Comparison of ENCODE assay signal across 1 cellular context in the genomic region with DNA sequence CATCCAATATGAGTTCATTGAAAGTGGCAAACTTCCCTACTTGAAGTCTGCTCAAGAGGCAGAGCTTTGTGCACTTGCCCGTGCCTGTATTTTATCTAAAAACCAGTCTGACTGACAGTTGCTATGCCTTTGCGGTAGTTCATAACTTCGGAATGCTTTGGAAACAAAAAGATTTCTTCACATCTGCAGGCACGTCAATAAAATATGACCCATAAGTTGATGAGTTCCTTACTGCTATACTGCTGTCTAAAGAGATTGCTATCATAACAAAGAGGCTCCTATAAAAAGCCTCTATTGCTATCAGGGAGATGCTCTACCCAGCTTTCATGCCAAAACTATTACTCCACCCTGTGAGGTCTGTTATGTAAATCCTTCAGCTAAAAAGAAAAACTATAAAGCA.
TF ChIP-seq lines count a peak whose summit lies in the region.

No MANE protein-coding gene starts in this region.

TF ChIP-seq in HEK293, 187 proteins besides CTCF, POLR2A, EP300 and RAD21 (continued from another document):
- TF ChIP-seq ZBTB11 (tag by site-specific recombination; conservative IDR thresholded peaks at IDR 0.05; ENCODE audit: low read depth) (no peak), ZNF335 (tag by site-specific recombination; conservative IDR thresholded peaks at IDR 0.05) (peak; percentile 23; the same call in 1 of the 2 replicates), ZNF544 (tag by site-specific recombination; IDR thresholded peaks at IDR 0.05) (no peak), FEZF1 (tag by site-specific recombination; IDR thresholded peaks at IDR 0.05) (0 out of 2 replicates have a peak, but pooled peaks have one; percentile 26)
- TF ChIP-seq, protein P1, sequence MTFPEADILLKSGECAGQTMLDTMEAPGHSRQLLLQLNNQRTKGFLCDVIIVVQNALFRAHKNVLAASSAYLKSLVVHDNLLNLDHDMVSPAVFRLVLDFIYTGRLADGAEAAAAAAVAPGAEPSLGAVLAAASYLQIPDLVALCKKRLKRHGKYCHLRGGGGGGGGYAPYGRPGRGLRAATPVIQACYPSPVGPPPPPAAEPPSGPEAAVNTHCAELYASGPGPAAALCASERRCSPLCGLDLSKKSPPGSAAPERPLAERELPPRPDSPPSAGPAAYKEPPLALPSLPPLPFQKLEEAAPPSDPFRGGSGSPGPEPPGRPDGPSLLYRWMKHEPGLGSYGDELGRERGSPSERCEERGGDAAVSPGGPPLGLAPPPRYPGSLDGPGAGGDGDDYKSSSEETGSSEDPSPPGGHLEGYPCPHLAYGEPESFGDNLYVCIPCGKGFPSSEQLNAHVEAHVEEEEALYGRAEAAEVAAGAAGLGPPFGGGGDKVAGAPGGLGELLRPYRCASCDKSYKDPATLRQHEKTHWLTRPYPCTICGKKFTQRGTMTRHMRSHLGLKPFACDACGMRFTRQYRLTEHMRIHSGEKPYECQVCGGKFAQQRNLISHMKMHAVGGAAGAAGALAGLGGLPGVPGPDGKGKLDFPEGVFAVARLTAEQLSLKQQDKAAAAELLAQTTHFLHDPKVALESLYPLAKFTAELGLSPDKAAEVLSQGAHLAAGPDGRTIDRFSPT (tag by site-specific recombination; IDR thresholded peaks at IDR 0.05) = no peak
- TF ChIP-seq, protein P2, sequence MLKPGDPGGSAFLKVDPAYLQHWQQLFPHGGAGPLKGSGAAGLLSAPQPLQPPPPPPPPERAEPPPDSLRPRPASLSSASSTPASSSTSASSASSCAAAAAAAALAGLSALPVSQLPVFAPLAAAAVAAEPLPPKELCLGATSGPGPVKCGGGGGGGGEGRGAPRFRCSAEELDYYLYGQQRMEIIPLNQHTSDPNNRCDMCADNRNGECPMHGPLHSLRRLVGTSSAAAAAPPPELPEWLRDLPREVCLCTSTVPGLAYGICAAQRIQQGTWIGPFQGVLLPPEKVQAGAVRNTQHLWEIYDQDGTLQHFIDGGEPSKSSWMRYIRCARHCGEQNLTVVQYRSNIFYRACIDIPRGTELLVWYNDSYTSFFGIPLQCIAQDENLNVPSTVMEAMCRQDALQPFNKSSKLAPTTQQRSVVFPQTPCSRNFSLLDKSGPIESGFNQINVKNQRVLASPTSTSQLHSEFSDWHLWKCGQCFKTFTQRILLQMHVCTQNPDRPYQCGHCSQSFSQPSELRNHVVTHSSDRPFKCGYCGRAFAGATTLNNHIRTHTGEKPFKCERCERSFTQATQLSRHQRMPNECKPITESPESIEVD (tag by site-specific recombination; IDR thresholded peaks at IDR 0.05) = peak; percentile 16; the same call in 1 of the 2 replicates
- TF ChIP-seq, protein P3, sequence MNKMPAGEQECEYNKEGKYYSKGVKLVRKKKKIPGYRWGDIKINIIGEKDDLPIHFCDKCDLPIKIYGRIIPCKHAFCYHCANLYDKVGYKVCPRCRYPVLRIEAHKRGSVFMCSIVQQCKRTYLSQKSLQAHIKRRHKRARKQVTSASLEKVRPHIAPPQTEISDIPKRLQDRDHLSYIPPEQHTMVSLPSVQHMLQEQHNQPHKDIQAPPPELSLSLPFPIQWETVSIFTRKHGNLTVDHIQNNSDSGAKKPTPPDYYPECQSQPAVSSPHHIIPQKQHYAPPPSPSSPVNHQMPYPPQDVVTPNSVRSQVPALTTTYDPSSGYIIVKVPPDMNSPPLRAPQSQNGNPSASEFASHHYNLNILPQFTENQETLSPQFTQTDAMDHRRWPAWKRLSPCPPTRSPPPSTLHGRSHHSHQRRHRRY (tag by site-specific recombination; IDR thresholded peaks at IDR 0.05) = no peak
